Comparison of ENCODE assay signal across 27 cellular contexts in the genomic region with DNA sequence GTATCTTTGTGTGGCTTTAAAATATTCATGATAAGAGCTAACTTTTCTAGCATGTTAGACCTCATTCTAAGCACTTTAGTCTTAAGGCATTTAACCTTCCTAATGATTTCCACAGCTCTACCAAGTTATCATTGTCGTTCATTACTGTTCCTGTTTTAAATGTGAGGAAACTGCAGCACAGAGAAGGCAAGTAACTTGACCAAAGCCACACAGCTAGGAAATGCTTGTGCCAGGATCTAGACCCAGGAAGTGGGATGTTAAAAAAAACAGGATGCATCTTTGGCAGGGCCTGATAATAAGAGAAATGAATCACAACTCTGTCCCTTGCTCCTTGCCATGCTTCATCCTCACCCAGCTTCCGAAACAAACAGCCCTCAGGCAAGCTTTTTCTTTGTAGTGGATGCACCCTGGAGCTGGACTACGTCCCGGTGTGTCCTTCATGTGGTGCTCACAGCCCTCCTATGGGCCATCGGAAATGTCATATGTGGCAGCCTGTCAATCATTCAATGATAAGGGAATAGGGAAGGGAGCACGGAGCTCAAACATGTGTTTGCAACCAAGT.
"Had no signal": no experiment of that assay in that cellular context is flagged by ENCODE, and none has a peak within 500 bp of the region (broad histone marks: within the 10 kb centered on the region; RNA-seq: fewer than 3 reads in every experiment).

No MANE protein-coding gene starts in this region.

- H3K4me3 ChIP-seq: SJSA1 had no signal

- H3K36me3 ChIP-seq: SJSA1 had no signal

- ATAC-seq: activated CD8-positive, alpha-beta T cell treated with anti-CD3 and anti-CD28 coated beads, Interleukin-2, amount 10 ng/mL, durations not matched to agents 7 days and 5 days; Panc1; SK-N-SH treated with all-trans-retinoic acid at 6 μM for 48 hours; T-helper 17 cell; WTC11 had no signal

- H3K9me3 ChIP-seq: SJSA1 had no signal

- H3K27ac ChIP-seq: RWPE1, SJSA1 had no signal

- H3K27me3 ChIP-seq: SJSA1 had no signal

- DNase-seq: activated CD4-positive, alpha-beta T cell treated with anti-CD3 and anti-CD28 coated beads for 48 hours; activated CD4-positive, alpha-beta T cell treated with anti-CD3 and anti-CD28 coated beads, Interleukin-2, amount 50 U/mL, for 4 hours; activated CD4-positive, CD25-positive, alpha-beta regulatory T cell treated with anti-CD3 and anti-CD28 coated beads, Interleukin-2, amount 50 U/mL, for 72 hours; activated CD8-positive, alpha-beta memory T cell treated with anti-CD3 and anti-CD28 coated beads, Interleukin-2, amount 50 U/mL, for 48 hours; activated CD8-positive, alpha-beta T cell treated with anti-CD3 and anti-CD28 coated beads, Interleukin-2, amount 10 ng/mL, durations not matched to agents 7 days and 5 days; activated naive CD4-positive, alpha-beta T cell; activated T-cell treated with anti-CD3 and anti-CD28 coated beads, Interleukin-2, amount 50 U/mL, for 1 hour; aorta; Karpas-422; MV-4-11; NCI-H1092 treated with DMSO at 0.1 percent for 48 hours; NCI-H1417 treated with DMSO at 0.1 percent for 48 hours; NCI-H1694; NCI-H2029; NCI-H2107; NCI-H345; NCI-H510A; NCI-H526 treated with DMSO at 0.1 percent for 48 hours; NCI-H82; SHP77; T-helper 17 cell; T-helper 9 cell had no signal
